26 cellular contexts compared by ENCODE assay signal in genomic region chr1:22465018-22465565, GRCh38.
"Had no signal": no experiment of that assay in that cellular context is flagged by ENCODE, and none has a peak within 500 bp of the region (broad histone marks: within the 10 kb centered on the region; RNA-seq: fewer than 3 reads in every experiment).

No MANE protein-coding gene starts in this region.

- H3K36me3 ChIP-seq: brain microvascular endothelial cell, gastrocnemius medialis had no signal

- H3K27ac ChIP-seq: brain microvascular endothelial cell, coronary artery, dorsolateral prefrontal cortex, gastrocnemius medialis had no signal

- H3K4me3 ChIP-seq: coronary artery, dorsolateral prefrontal cortex, gastrocnemius medialis had no signal

- H3K9me3 Mint-ChIP-seq: activated T-helper 17 cell treated with anti-CD3 and anti-CD28 coated beads, Interleukin-2, amount 50 U/mL, for 72 hours; central memory CD8-positive, alpha-beta T cell; dendritic cell treated with granulocyte-macrophage colony-stimulating factor and Interleukin-4, amounts not matched to agents 40 ng/mL and 50 ng/mL, for 4 days; endodermal cell had no signal

- H3K27me3 ChIP-seq: brain microvascular endothelial cell, dorsolateral prefrontal cortex, gastrocnemius medialis had no signal

- DNase-seq: activated CD4-positive, alpha-beta T cell treated with anti-CD3 and anti-CD28 coated beads for 1 hour; activated CD4-positive, alpha-beta T cell treated with anti-CD3 and anti-CD28 coated beads for 4 hours; activated CD4-positive, alpha-beta T cell treated with anti-CD3 and anti-CD28 coated beads, Interleukin-2, amount 10 ng/mL, durations not matched to agents 7 days and 5 days; activated CD4-positive, alpha-beta T cell treated with anti-CD3 and anti-CD28 coated beads, Interleukin-2, amount 50 U/mL, for 4 hours; activated CD8-positive, alpha-beta memory T cell treated with anti-CD3 and anti-CD28 coated beads for 24 hours; activated CD8-positive, alpha-beta T cell treated with anti-CD3 and anti-CD28 coated beads for 36 hours; activated effector memory CD4-positive, alpha-beta T cell treated with Interleukin-2 at 50 U/mL for 16 hours; activated gamma-delta T cell treated with Interleukin-2 at 50 U/mL for 16 hours; activated naive CD4-positive, alpha-beta T cell treated with anti-CD3 and anti-CD28 coated beads, Interleukin-2, amount 50 U/mL, for 16 hours; activated naive CD4-positive, alpha-beta T cell treated with Interleukin-2 at 50 U/mL for 16 hours; activated T-cell treated with anti-CD3 and anti-CD28 coated beads, Interleukin-2, amount 50 U/mL, for 4 hours; amniotic stem cell; anterior cingulate cortex; brain microvascular endothelial cell; dorsolateral prefrontal cortex; effector memory CD4-positive, alpha-beta T cell; endodermal cell; foreskin fibroblast; gastrocnemius medialis; T-helper 2 cell had no signal

- H3K4me3 Mint-ChIP-seq: activated CD4-positive, alpha-beta T cell treated with anti-CD3 and anti-CD28 coated beads, Interleukin-2, amount 10 ng/mL, durations not matched to agents 7 days and 5 days; activated CD8-positive, alpha-beta T cell treated with anti-CD3 and anti-CD28 coated beads for 36 hours; activated naive CD8-positive, alpha-beta T cell; activated T-cell treated with anti-CD3 and anti-CD28 coated beads, Interleukin-2, amount 50 U/mL, for 4 hours; activated T-helper 17 cell treated with anti-CD3 and anti-CD28 coated beads, Interleukin-2, amount 50 U/mL, for 72 hours; central memory CD8-positive, alpha-beta T cell; dendritic cell treated with granulocyte-macrophage colony-stimulating factor and Interleukin-4, amounts not matched to agents 40 ng/mL and 50 ng/mL, for 4 days; endodermal cell had no signal

- H3K27me3 Mint-ChIP-seq: activated CD4-positive, alpha-beta T cell treated with anti-CD3 and anti-CD28 coated beads, Interleukin-2, amount 10 ng/mL, durations not matched to agents 7 days and 5 days; activated CD8-positive, alpha-beta T cell treated with anti-CD3 and anti-CD28 coated beads for 36 hours; activated naive CD8-positive, alpha-beta T cell; activated T-helper 17 cell treated with anti-CD3 and anti-CD28 coated beads, Interleukin-2, amount 50 U/mL, for 72 hours; central memory CD8-positive, alpha-beta T cell; dendritic cell treated with granulocyte-macrophage colony-stimulating factor and Interleukin-4, amounts not matched to agents 40 ng/mL and 50 ng/mL, for 4 days had no signal

- ATAC-seq: activated CD8-positive, alpha-beta T cell treated with anti-CD3 and anti-CD28 coated beads for 36 hours; activated T-cell treated with anti-CD3 and anti-CD28 coated beads, Interleukin-2, amount 50 U/mL, for 4 hours; activated T-helper 17 cell treated with anti-CD3 and anti-CD28 coated beads, Interleukin-2, amount 50 U/mL, for 72 hours; esophagus mucosa; gastrocnemius medialis had no signal

- H3K27ac Mint-ChIP-seq: activated CD4-positive, alpha-beta T cell treated with anti-CD3 and anti-CD28 coated beads, Interleukin-2, amount 10 ng/mL, durations not matched to agents 7 days and 5 days; activated CD8-positive, alpha-beta T cell treated with anti-CD3 and anti-CD28 coated beads for 36 hours; activated naive CD8-positive, alpha-beta T cell; activated T-helper 17 cell treated with anti-CD3 and anti-CD28 coated beads, Interleukin-2, amount 50 U/mL, for 72 hours; dendritic cell treated with granulocyte-macrophage colony-stimulating factor and Interleukin-4, amounts not matched to agents 40 ng/mL and 50 ng/mL, for 4 days; endodermal cell had no signal
